14 cellular contexts compared by ENCODE assay signal in the genomic region with DNA sequence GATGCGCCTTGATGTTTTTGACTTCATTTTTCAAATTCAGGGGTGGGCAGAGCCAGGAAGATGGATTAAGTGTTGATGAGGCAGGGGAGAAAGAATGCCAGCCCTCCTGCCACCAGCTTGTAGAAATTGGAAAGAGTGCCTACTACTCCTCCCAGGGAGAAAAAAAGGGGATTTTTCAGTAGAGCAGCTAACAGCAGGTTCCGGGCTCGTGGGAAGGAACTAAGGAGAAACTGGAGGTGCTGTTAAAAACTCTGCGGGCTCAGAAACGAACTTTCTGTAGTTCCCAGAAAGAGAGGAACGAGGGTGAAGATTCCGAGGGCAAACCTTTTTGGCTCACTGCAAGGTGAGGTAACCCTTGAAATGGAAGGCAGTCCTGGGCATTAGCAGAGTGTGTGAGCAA.
DNase-seq lines count a peak whose midpoint lies in the region; ATAC-seq and TF ChIP-seq lines count a peak whose summit lies in the region.
"Had no signal": no experiment of that assay in that cellular context is flagged by ENCODE, and none has a peak within 500 bp of the region (broad histone marks: within the 10 kb centered on the region; RNA-seq: fewer than 3 reads in every experiment).

No MANE protein-coding gene starts in this region.

- H3K9ac ChIP-seq in fibroblast of lung (ENCODE audit: insufficient read depth, low read length) (no peak overlapping the region), smooth muscle cell (ENCODE audit: low read depth) (no peak overlapping the region)

- no peaks in the 10 kb centered on the region for H3K4me1 Mint-ChIP-seq in Caco-2 (ENCODE audit: low read depth, unreplicated experiment)

- no peak overlapping the region for H2AFZ ChIP-seq in fibroblast of lung (ENCODE audit: low read length)
- H2AFZ ChIP-seq in smooth muscle cell (ENCODE audit: low read depth): no peak overlapping the region

- no peaks in the 10 kb centered on the region for H3K79me2 ChIP-seq in fibroblast of lung (ENCODE audit: control insufficient read depth, insufficient read depth, low read length)
- H3K79me2 ChIP-seq in smooth muscle cell (ENCODE audit: low read depth): no peaks in the 10 kb centered on the region

- no peaks in the 10 kb centered on the region for H4K20me1 ChIP-seq in fibroblast of lung (ENCODE audit: control insufficient read depth, extremely low read depth, insufficient read depth, low read length)
- H4K20me1 ChIP-seq in smooth muscle cell (ENCODE audit: low read depth): peaks cover 5% of the 10 kb centered on the region

- H3K27ac Mint-ChIP-seq in Caco-2 (ENCODE audit: unreplicated experiment): peak overlapping the region; percentile 13
- H3K27ac Mint-ChIP-seq: activated T-cell treated with anti-CD3 and anti-CD28 coated beads, Interleukin-2, amount 50 U/mL, for 24 hours had no signal

- WGBS in smooth muscle cell (ENCODE audit: low lambda C conversion rate): 94% methylated on average over 7 of the region's 7 CpGs

- H3K27ac ChIP-seq in RWPE2 (ENCODE audit: poor library complexity, severe bottlenecking) (peak overlapping the region; percentile 74), fibroblast of lung (ENCODE audit: insufficient read depth, low read length) (peak overlapping the region; percentile 58), smooth muscle cell (ENCODE audit: low read depth) (peak overlapping the region; percentile 62)

- no peaks in the 10 kb centered on the region for H3K27me3 Mint-ChIP-seq in Caco-2 (ENCODE audit: insufficient read depth, unreplicated experiment)
- H3K27me3 Mint-ChIP-seq: activated T-cell treated with anti-CD3 and anti-CD28 coated beads, Interleukin-2, amount 50 U/mL, for 24 hours; CD4-positive, alpha-beta memory T cell; progenitor cell of endocrine pancreas had no signal

- peaks cover 5% of the 10 kb centered on the region for H3F3A ChIP-seq in smooth muscle cell (ENCODE audit: low read depth)

- POLR2A ChIA-PET in Caco-2 (lab: Charles Lee): no interaction called here

- H3K36me3 ChIP-seq in Caco-2 (ENCODE audit: control insufficient read depth, insufficient read depth, low read length) (peaks cover 5% of the 10 kb centered on the region; the same call in 1 of the 2 replicates), RWPE2 (ENCODE audit: low read depth) (peaks cover 37% of the 10 kb centered on the region), fibroblast of lung (ENCODE audit: control insufficient read depth, insufficient read depth, low read length) (peaks cover 23% of the 10 kb centered on the region), smooth muscle cell (ENCODE audit: low read depth) (no peaks in the 10 kb centered on the region)
- H3K36me3 ChIP-seq: HAP-1 had no signal

- BruUV-seq in Caco-2 (replicated peaks; lab: Mats Ljungman, UMichigan): no TSS peak

- no peak for TF ChIP-seq CTCF in Caco-2 (IDR thresholded peaks at IDR 0.05; ENCODE audit: insufficient read depth in 1 of 2, low read depth in 1 of 2, low read length in 1 of 2, severe bottlenecking in 1 of 2, unreplicated experiment in 1 of 2)
- no peak for TF ChIP-seq CTCF in RWPE2 (IDR thresholded peaks at IDR 0.05; ENCODE audit: poor library complexity, severe bottlenecking)
- TF ChIP-seq CTCF in fibroblast of lung (conservative IDR thresholded peaks at IDR 0.05 in 1 of 2, IDR thresholded peaks at IDR 0.05 in 1 of 2; ENCODE audit: low read depth in 1 of 2, low read length in 2 of 2): no peak
- TF ChIP-seq CTCF in smooth muscle cell (IDR thresholded peaks at IDR 0.05; ENCODE audit: borderline replicate concordance, insufficient read depth, poor library complexity, severe bottlenecking): no peak

- H3K36me3 Mint-ChIP-seq in Caco-2 (ENCODE audit: insufficient read depth, unreplicated experiment): peaks cover 51% of the 10 kb centered on the region

- ATAC-seq in RWPE2 (ENCODE audit: low read depth) (no peak), GM21786 (IDR thresholded peaks at IDR 0.05; ENCODE audit: unreplicated experiment) (no peak)
- ATAC-seq: stimulated activated naive CD8-positive, alpha-beta T cell treated with anti-CD3 and anti-CD28 coated beads, Interleukin-15, Interleukin-2, amounts not matched to agents 100 U/mL and 50 U/mL, for 24 hours had no signal

- no peak overlapping the region for H3K4me3 Mint-ChIP-seq in Caco-2 (ENCODE audit: unreplicated experiment)
- H3K4me3 Mint-ChIP-seq: activated T-cell treated with anti-CD3 and anti-CD28 coated beads, Interleukin-2, amount 50 U/mL, for 24 hours; CD4-positive, alpha-beta memory T cell had no signal

- H3K4me1 ChIP-seq in Caco-2: no peaks in the 10 kb centered on the region
- peaks cover 13% of the 10 kb centered on the region for H3K4me1 ChIP-seq in RWPE2 (ENCODE audit: insufficient read depth, poor library complexity, severe bottlenecking)
- H3K4me1 ChIP-seq in fibroblast of lung (ENCODE audit: control insufficient read depth, extremely low read depth, insufficient read depth, low read length): peaks cover 20% of the 10 kb centered on the region
- H3K4me1 ChIP-seq in smooth muscle cell (ENCODE audit: low read depth): no peaks in the 10 kb centered on the region
- H3K4me1 ChIP-seq: HAP-1 had no signal

- H3K9me3 ChIP-seq in Caco-2 (no peaks in the 10 kb centered on the region), RWPE2 (ENCODE audit: severe bottlenecking) (no peaks in the 10 kb centered on the region), fibroblast of lung (ENCODE audit: control insufficient read depth, insufficient read depth, low read depth, low read length) (no peaks in the 10 kb centered on the region), smooth muscle cell (replicated peaks; ENCODE audit: low read depth) (no peaks in the 10 kb centered on the region)
- H3K9me3 ChIP-seq: HAP-1 had no signal

- CTCF ChIA-PET in Caco-2 (lab: Charles Lee): interaction anchor here (1.4 kb wide), 1 partner anchor 307 kb away, joined by 4 read pairs; no protein-coding TSS in a partner anchor

- intact Hi-C loops in Caco-2 (cut with micrococcal nuclease; ENCODE audit: unreplicated experiment): no loop called here

- H3K27me3 ChIP-seq in Caco-2 (replicated peaks; ENCODE audit: control insufficient read depth, insufficient read depth, low read length): no peaks in the 10 kb centered on the region
- no peaks in the 10 kb centered on the region for H3K27me3 ChIP-seq in RWPE2 (ENCODE audit: insufficient read depth, poor library complexity, severe bottlenecking)
- H3K27me3 ChIP-seq in fibroblast of lung (ENCODE audit: control insufficient read depth, insufficient read depth, low read length): no peaks in the 10 kb centered on the region
- no peaks in the 10 kb centered on the region for H3K27me3 ChIP-seq in smooth muscle cell (ENCODE audit: low read depth)

- no peaks in the 10 kb centered on the region for H3K9me3 Mint-ChIP-seq in Caco-2 (ENCODE audit: unreplicated experiment)
- H3K9me3 Mint-ChIP-seq: activated T-cell treated with anti-CD3 and anti-CD28 coated beads, Interleukin-2, amount 50 U/mL, for 24 hours; CD4-positive, alpha-beta memory T cell had no signal

- no peak for DNase-seq in Caco-2
- no peak for DNase-seq in RWPE2 (ENCODE audit: low spot score)
- DNase-seq in fibroblast of lung (ENCODE audit: low read depth in 2 of 2): no peak
- DNase-seq in smooth muscle cell (lab: John Stamatoyannopoulos, UW; ENCODE audit: unreplicated experiment): no peak
- DNase-seq in stimulated activated CD4-positive, alpha-beta T cell treated with anti-CD3 and anti-CD28 coated beads, Interleukin-4, amount 100 ng/mL, for 24 hours: no peak
- no peak for DNase-seq in amygdala (lab: John Stamatoyannopoulos, UW)
- no peak for DNase-seq in DMS153 treated with DMSO at 0.1 percent for 48 hours (lab: John Stamatoyannopoulos, UW; ENCODE audit: unreplicated experiment)
- DNase-seq: activated T-cell treated with anti-CD3 and anti-CD28 coated beads, Interleukin-2, amount 50 U/mL, for 24 hours; CD4-positive, alpha-beta memory T cell; stimulated activated naive CD8-positive, alpha-beta T cell treated with anti-CD3 and anti-CD28 coated beads, Interleukin-15, Interleukin-2, amounts not matched to agents 100 U/mL and 50 U/mL, for 24 hours; T-helper 1 cell had no signal

- no peak overlapping the region for H3K4me2 ChIP-seq in fibroblast of lung (ENCODE audit: extremely low read depth, insufficient read depth, low read length)
- H3K4me2 ChIP-seq in smooth muscle cell: no peak overlapping the region

- no peak overlapping the region for H3K4me3 ChIP-seq in Caco-2 (ENCODE audit: low read depth, low read length)
- H3K4me3 ChIP-seq in RWPE2 (ENCODE audit: severe bottlenecking): no peak overlapping the region
- no peak overlapping the region for H3K4me3 ChIP-seq in fibroblast of lung (replicated peaks in 1 of 4; ENCODE audit: control extremely low read depth in 1 of 4, insufficient read depth in 1 of 4, low read depth in 3 of 4, low read length in 4 of 4)
- no peak overlapping the region for H3K4me3 ChIP-seq in smooth muscle cell
- H3K4me3 ChIP-seq: HAP-1 had no signal
